1 cellular context compared by ENCODE assay signal in the genomic region with DNA sequence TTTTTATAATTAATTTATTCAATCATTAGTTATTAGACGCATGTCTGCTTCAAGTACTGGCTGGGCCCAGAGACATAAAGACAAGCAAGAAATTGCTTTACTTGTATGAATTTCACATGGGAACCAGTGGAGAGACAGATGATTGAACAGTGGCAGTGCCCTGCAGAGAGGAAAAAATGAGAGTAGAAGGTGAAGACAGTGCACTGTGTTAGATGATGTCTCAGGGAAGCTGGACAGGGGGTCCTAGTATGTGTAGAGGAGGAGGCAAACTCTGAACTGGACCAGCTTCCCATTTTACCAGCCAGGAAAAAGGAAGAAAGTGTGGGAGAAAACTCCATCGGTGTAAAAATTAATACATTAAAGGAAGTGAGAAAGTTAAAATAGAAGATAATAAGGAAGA.
TF ChIP-seq lines count a peak whose summit lies in the region.

No MANE protein-coding gene starts in this region.

TF ChIP-seq in GM12878, 131 proteins besides CTCF, POLR2A, EP300 and RAD21 (continued from another document):
- TF ChIP-seq, protein P1, sequence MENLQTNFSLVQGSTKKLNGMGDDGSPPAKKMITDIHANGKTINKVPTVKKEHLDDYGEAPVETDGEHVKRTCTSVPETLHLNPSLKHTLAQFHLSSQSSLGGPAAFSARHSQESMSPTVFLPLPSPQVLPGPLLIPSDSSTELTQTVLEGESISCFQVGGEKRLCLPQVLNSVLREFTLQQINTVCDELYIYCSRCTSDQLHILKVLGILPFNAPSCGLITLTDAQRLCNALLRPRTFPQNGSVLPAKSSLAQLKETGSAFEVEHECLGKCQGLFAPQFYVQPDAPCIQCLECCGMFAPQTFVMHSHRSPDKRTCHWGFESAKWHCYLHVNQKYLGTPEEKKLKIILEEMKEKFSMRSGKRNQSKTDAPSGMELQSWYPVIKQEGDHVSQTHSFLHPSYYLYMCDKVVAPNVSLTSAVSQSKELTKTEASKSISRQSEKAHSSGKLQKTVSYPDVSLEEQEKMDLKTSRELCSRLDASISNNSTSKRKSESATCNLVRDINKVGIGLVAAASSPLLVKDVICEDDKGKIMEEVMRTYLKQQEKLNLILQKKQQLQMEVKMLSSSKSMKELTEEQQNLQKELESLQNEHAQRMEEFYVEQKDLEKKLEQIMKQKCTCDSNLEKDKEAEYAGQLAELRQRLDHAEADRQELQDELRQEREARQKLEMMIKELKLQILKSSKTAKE (IDR thresholded peaks at IDR 0.05; ENCODE audit: low read depth, poor library complexity, severe bottlenecking) = no peak
- TF ChIP-seq GABPA (IDR thresholded peaks at IDR 0.05; ENCODE audit: low read depth) = no peak
